ENCODE assay signal across 2 cellular contexts in genomic region chr11:130653838-130654601, GRCh38.
TF ChIP-seq lines count a peak whose summit lies in the region.

No MANE protein-coding gene starts in this region.

TF ChIP-seq in liver, 16 proteins besides CTCF, POLR2A, EP300 and RAD21 (continued from another document):
- no peak for TF ChIP-seq ZBTB33 (IDR thresholded peaks at IDR 0.05)
- TF ChIP-seq MAX (IDR thresholded peaks at IDR 0.05), result peak; percentile 68
- TF ChIP-seq GABPA (IDR thresholded peaks at IDR 0.05 in 1 of 2, conservative IDR thresholded peaks at IDR 0.05 in 1 of 2), result no peak
- TF ChIP-seq SP1 (IDR thresholded peaks at IDR 0.05), result peak; percentile 75
- peak in 1 of 2 donors; percentile 57 for TF ChIP-seq JUND (IDR thresholded peaks at IDR 0.05)
- peak; percentile 85 to 96 for TF ChIP-seq RXRA (IDR thresholded peaks at IDR 0.05)
- TF ChIP-seq, protein P1, sequence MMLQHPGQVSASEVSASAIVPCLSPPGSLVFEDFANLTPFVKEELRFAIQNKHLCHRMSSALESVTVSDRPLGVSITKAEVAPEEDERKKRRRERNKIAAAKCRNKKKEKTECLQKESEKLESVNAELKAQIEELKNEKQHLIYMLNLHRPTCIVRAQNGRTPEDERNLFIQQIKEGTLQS (IDR thresholded peaks at IDR 0.05), result no peak
- TF ChIP-seq EGR1 (IDR thresholded peaks at IDR 0.05; ENCODE audit: low read depth in 2 of 2), result peak in 1 of 2 donors; percentile 50

TF ChIP-seq in HepG2, 621 proteins besides CTCF, POLR2A, EP300 and RAD21 (continued from another document):
- TF ChIP-seq, protein P2, sequence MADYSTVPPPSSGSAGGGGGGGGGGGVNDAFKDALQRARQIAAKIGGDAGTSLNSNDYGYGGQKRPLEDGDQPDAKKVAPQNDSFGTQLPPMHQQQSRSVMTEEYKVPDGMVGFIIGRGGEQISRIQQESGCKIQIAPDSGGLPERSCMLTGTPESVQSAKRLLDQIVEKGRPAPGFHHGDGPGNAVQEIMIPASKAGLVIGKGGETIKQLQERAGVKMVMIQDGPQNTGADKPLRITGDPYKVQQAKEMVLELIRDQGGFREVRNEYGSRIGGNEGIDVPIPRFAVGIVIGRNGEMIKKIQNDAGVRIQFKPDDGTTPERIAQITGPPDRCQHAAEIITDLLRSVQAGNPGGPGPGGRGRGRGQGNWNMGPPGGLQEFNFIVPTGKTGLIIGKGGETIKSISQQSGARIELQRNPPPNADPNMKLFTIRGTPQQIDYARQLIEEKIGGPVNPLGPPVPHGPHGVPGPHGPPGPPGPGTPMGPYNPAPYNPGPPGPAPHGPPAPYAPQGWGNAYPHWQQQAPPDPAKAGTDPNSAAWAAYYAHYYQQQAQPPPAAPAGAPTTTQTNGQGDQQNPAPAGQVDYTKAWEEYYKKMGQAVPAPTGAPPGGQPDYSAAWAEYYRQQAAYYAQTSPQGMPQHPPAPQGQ (CRISPR knock-in tag; IDR thresholded peaks at IDR 0.05; ENCODE audit: borderline replicate concordance), result no peak
- TF ChIP-seq, protein P3, sequence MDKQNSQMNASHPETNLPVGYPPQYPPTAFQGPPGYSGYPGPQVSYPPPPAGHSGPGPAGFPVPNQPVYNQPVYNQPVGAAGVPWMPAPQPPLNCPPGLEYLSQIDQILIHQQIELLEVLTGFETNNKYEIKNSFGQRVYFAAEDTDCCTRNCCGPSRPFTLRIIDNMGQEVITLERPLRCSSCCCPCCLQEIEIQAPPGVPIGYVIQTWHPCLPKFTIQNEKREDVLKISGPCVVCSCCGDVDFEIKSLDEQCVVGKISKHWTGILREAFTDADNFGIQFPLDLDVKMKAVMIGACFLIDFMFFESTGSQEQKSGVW (CRISPR knock-in tag; IDR thresholded peaks at IDR 0.05; ENCODE audit: borderline replicate concordance), result no peak
- TF ChIP-seq, protein P4, sequence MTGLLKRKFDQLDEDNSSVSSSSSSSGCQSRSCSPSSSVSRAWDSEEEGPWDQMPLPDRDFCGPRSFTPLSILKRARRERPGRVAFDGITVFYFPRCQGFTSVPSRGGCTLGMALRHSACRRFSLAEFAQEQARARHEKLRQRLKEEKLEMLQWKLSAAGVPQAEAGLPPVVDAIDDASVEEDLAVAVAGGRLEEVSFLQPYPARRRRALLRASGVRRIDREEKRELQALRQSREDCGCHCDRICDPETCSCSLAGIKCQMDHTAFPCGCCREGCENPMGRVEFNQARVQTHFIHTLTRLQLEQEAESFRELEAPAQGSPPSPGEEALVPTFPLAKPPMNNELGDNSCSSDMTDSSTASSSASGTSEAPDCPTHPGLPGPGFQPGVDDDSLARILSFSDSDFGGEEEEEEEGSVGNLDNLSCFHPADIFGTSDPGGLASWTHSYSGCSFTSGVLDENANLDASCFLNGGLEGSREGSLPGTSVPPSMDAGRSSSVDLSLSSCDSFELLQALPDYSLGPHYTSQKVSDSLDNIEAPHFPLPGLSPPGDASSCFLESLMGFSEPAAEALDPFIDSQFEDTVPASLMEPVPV (CRISPR knock-in tag; IDR thresholded peaks at IDR 0.05), result no peak
- TF ChIP-seq FOXA3 (CRISPR knock-in tag; IDR thresholded peaks at IDR 0.05), result no peak
- no peak for TF ChIP-seq ZC3H13 (CRISPR knock-in tag; IDR thresholded peaks at IDR 0.05)
- TF ChIP-seq, protein P5, sequence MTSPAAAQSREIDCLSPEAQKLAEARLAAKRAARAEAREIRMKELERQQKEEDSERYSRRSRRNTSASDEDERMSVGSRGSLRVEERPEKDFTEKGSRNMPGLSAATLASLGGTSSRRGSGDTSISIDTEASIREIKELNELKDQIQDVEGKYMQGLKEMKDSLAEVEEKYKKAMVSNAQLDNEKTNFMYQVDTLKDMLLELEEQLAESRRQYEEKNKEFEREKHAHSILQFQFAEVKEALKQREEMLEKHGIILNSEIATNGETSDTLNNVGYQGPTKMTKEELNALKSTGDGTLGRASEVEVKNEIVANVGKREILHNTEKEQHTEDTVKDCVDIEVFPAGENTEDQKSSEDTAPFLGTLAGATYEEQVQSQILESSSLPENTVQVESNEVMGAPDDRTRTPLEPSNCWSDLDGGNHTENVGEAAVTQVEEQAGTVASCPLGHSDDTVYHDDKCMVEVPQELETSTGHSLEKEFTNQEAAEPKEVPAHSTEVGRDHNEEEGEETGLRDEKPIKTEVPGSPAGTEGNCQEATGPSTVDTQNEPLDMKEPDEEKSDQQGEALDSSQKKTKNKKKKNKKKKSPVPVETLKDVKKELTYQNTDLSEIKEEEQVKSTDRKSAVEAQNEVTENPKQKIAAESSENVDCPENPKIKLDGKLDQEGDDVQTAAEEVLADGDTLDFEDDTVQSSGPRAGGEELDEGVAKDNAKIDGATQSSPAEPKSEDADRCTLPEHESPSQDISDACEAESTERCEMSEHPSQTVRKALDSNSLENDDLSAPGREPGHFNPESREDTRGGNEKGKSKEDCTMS (CRISPR knock-in tag; conservative IDR thresholded peaks at IDR 0.05), result no peak
- no peak for TF ChIP-seq SSRP1 (CRISPR knock-in tag; IDR thresholded peaks at IDR 0.05)
